In the genomic region with DNA sequence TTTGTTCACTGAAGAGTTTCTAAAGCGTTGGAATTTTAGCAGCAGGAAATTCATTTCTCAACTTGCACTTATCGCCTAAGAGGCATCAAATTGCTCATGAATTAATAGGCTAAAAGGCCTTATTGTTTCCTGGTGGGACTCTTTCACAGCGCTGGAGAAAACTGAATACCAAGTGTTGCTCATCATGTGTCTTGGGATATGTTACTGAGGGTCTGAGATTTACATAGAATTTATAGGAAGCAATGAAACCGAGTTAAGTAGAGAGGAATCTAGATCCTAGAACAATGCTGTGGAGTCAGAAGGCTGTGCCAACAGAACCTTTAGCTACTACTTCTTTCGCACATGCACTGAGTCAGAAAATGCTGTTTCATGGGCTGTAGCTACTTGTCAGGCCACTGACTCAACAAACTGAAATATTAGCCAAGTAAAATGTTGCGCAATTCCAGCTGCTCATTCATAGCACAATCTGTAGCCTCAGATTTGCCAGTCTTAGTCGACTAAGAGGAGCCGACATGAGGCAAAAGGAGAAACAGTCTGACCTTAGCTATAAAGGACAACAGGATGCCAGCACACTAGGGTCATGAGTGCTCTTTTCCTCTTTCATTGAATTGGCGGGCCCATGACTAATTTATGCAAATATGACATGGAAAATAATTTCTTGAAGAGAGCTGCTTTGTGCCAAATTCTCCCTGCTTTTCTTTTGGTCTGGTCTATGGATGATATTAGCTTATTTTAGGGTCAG, we compare ENCODE assay signal across 7 cellular contexts. TPM values are rescaled to one million over a fixed set of nuclear protein-coding genes. Genes with fewer than 3 reads are reported as not detected.
DNase-seq lines count a peak whose midpoint lies in the region; TF ChIP-seq lines count a peak whose summit lies in the region.

No MANE protein-coding gene starts in this region.

- H3K4me3 ChIP-seq in coronary artery, result no peak overlapping the region
- no peak overlapping the region for H3K4me3 ChIP-seq in dorsolateral prefrontal cortex

- no peak for TF ChIP-seq CTCF in coronary artery (IDR thresholded peaks at IDR 0.05)
- TF ChIP-seq CTCF in dorsolateral prefrontal cortex (IDR thresholded peaks at IDR 0.05 in 54 of 56, conservative IDR thresholded peaks at IDR 0.05 in 2 of 56; ENCODE audit: low read depth in 1 of 56, partially characterized antibody in 56 of 56), result no peak

- H3K27me3 ChIP-seq in dorsolateral prefrontal cortex, result no peaks in the 10 kb centered on the region

- intact Hi-C loops in dorsolateral prefrontal cortex (cut with DNase I), result no loop called here

- peak; percentile 95 for DNase-seq in HCEC 1CT
- peak; percentile 85 for DNase-seq in NCI-H510A treated with DMSO at 0.1 percent for 48 hours (lab: John Stamatoyannopoulos, UW)
- DNase-seq in coronary artery (ENCODE audit: low spot score), result peak; percentile 86
- peak; percentile 32 for DNase-seq in medulla oblongata (ENCODE audit: extremely low spot score)
- no peak for DNase-seq in hippocampal formation (lab: John Stamatoyannopoulos, UW)
- no peak for DNase-seq in activated CD4-positive, alpha-beta T cell treated with anti-CD3 and anti-CD28 coated beads, Interleukin-2, amount 50 U/mL, for 1 hour
- no peak for DNase-seq in dorsolateral prefrontal cortex

- H3K27ac ChIP-seq in coronary artery (peak overlapping the region; percentile 29 to 82), dorsolateral prefrontal cortex (peak overlapping the region in 1 of 59 donors; percentile 53)

RNA-seq across cellular contexts. Expression of gene CXCL8, which starts 35.9 kb away (rescaled TPM):
- total RNA-seq in dorsolateral prefrontal cortex, result 10 to 100 TPM in 6 of 120 experiments, 1 to 10 TPM in 65, under 1 TPM in 40, not detected in 9; 0.26 to 53.1 (median 1.4) TPM

Comparison
In these comparisons a context has a peak if more than half of its experiments do, and no peak if none do; other contexts are left out.
1. DNase-seq: peak in HCEC 1CT (single experiment), NCI-H510A treated with DMSO at 0.1 percent for 48 hours (single experiment), coronary artery (single experiment) and medulla oblongata (single experiment); none in hippocampal formation (0 of 2), activated CD4-positive, alpha-beta T cell treated with anti-CD3 and anti-CD28 coated beads, Interleukin-2, amount 50 U/mL, for 1 hour (single experiment) and dorsolateral prefrontal cortex (0 of 10).